In genomic region chr22:32754413-32755041, GRCh38 we compare ENCODE assay signal across 13 cellular contexts. TPM values are rescaled to one million over a fixed set of nuclear protein-coding genes. Genes with fewer than 3 reads are reported as not detected.
DNase-seq lines count a peak whose midpoint lies in the region; ATAC-seq and TF ChIP-seq lines count a peak whose summit lies in the region.
"Had no signal": no experiment of that assay in that cellular context is flagged by ENCODE, and none has a peak within 500 bp of the region (broad histone marks: within the 10 kb centered on the region; RNA-seq: fewer than 3 reads in every experiment).

No MANE protein-coding gene starts in this region.

- H3K27ac ChIP-seq in RWPE2 (ENCODE audit: poor library complexity, severe bottlenecking) (no peak overlapping the region), gastroesophageal sphincter (peak overlapping the region in 2 of 4 donors; percentile 57 to 66), osteoblast (ENCODE audit: low read depth, low read length) (no peak overlapping the region)

- peak; percentile 59; the same call in 1 of the 3 replicates for ATAC-seq in RWPE2 (ENCODE audit: low read depth)
- ATAC-seq in gastroesophageal sphincter: peak; percentile 90
- ATAC-seq in GM19035 (IDR thresholded peaks at IDR 0.05; ENCODE audit: unreplicated experiment): no peak
- ATAC-seq in HG03571 (IDR thresholded peaks at IDR 0.05; ENCODE audit: unreplicated experiment): no peak

- 65 to 83% methylated on average over 3 of the region's 6 CpGs for WGBS in gastroesophageal sphincter (ENCODE audit: low coverage in 1 of 2), 2 donors

- no peak overlapping the region for H2AFZ ChIP-seq in osteoblast (ENCODE audit: low read length)

- no peaks in the 10 kb centered on the region for H3K36me3 Mint-ChIP-seq in nephron progenitor cell (ENCODE audit: low read depth)

- peaks cover 10% of the 10 kb centered on the region for H3K27me3 Mint-ChIP-seq in nephron progenitor cell (ENCODE audit: low read depth, poor library complexity)
- H3K27me3 Mint-ChIP-seq: activated CD4-positive, alpha-beta T cell treated with anti-CD3 and anti-CD28 coated beads, Interleukin-2, amount 10 ng/mL, durations not matched to agents 7 days and 5 days had no signal

- no peaks in the 10 kb centered on the region for H4K20me1 ChIP-seq in osteoblast (ENCODE audit: insufficient read depth, low read length)

- H3K9me3 ChIP-seq in RWPE2 (ENCODE audit: severe bottlenecking) (no peaks in the 10 kb centered on the region), gastroesophageal sphincter (no peaks in the 10 kb centered on the region), osteoblast (ENCODE audit: low read depth, low read length) (no peaks in the 10 kb centered on the region)

- H3K9me3 Mint-ChIP-seq in nephron progenitor cell: no peaks in the 10 kb centered on the region
- H3K9me3 Mint-ChIP-seq: activated CD4-positive, alpha-beta T cell treated with anti-CD3 and anti-CD28 coated beads, Interleukin-2, amount 10 ng/mL, durations not matched to agents 7 days and 5 days; T-helper 1 cell treated with Interleukin-12 subunit alpha and Interleukin-12 subunit beta and Interleukin-4 antibody, amounts not matched to agents 30 μg/mL and 1 μg/mL, for 36 hours had no signal

- no peak for TF ChIP-seq POLR2A in gastroesophageal sphincter (IDR thresholded peaks at IDR 0.05)

- H3K27ac Mint-ChIP-seq in nephron progenitor cell: no peak overlapping the region
- H3K27ac Mint-ChIP-seq: activated CD4-positive, alpha-beta T cell treated with anti-CD3 and anti-CD28 coated beads, Interleukin-2, amount 10 ng/mL, durations not matched to agents 7 days and 5 days; T-helper 1 cell treated with Interleukin-12 subunit alpha and Interleukin-12 subunit beta and Interleukin-4 antibody, amounts not matched to agents 30 μg/mL and 1 μg/mL, for 36 hours had no signal

- TF ChIP-seq EP300 in gastroesophageal sphincter (IDR thresholded peaks at IDR 0.05): no peak

- TF ChIP-seq CTCF in RWPE2 (IDR thresholded peaks at IDR 0.05; ENCODE audit: poor library complexity, severe bottlenecking): no peak
- TF ChIP-seq CTCF in gastroesophageal sphincter (IDR thresholded peaks at IDR 0.05): no peak
- TF ChIP-seq CTCF in osteoblast (IDR thresholded peaks at IDR 0.05; ENCODE audit: extremely low read depth, low read depth, low read length): no peak
- TF ChIP-seq CTCF in nephron progenitor cell (IDR thresholded peaks at IDR 0.05): no peak

- H3K4me2 ChIP-seq in osteoblast (ENCODE audit: insufficient read depth, low read length): no peak overlapping the region

- H3K4me3 Mint-ChIP-seq in nephron progenitor cell: no peak overlapping the region
- H3K4me3 Mint-ChIP-seq: activated CD4-positive, alpha-beta T cell treated with anti-CD3 and anti-CD28 coated beads, Interleukin-2, amount 10 ng/mL, durations not matched to agents 7 days and 5 days; T-helper 1 cell treated with Interleukin-12 subunit alpha and Interleukin-12 subunit beta and Interleukin-4 antibody, amounts not matched to agents 30 μg/mL and 1 μg/mL, for 36 hours had no signal

- H3K79me2 ChIP-seq in osteoblast (ENCODE audit: insufficient read depth, low read length): no peaks in the 10 kb centered on the region

- no peaks in the 10 kb centered on the region for H3K4me1 ChIP-seq in RWPE2 (ENCODE audit: insufficient read depth, poor library complexity, severe bottlenecking)
- peaks cover 0 to 10% (median 0%) of the 10 kb centered on the region in 3 donors for H3K4me1 ChIP-seq in gastroesophageal sphincter
- H3K4me1 ChIP-seq in osteoblast (ENCODE audit: insufficient read depth, low read length): peaks cover 26% of the 10 kb centered on the region

- DNase-seq in COLO829 (ENCODE audit: low spot score): peak; percentile 34
- no peak for DNase-seq in RWPE2 (ENCODE audit: low spot score)
- DNase-seq in osteoblast (ENCODE audit: insufficient read length, low spot score, missing footprints): peak; percentile 90
- DNase-seq in NCI-H524 (lab: John Stamatoyannopoulos, UW): no peak
- DNase-seq in nephron progenitor cell: no peak
- DNase-seq: activated CD4-positive, alpha-beta T cell treated with anti-CD3 and anti-CD28 coated beads, Interleukin-2, amount 10 ng/mL, durations not matched to agents 7 days and 5 days; DMS79 treated with DMSO at 0.1 percent for 48 hours; foreskin melanocyte; NCI-H2029 had no signal

- H3K27me3 ChIP-seq in RWPE2 (ENCODE audit: insufficient read depth, poor library complexity, severe bottlenecking) (no peaks in the 10 kb centered on the region), gastroesophageal sphincter (no peaks in the 10 kb centered on the region), osteoblast (ENCODE audit: insufficient read depth, low read length) (no peaks in the 10 kb centered on the region)

- H3K36me3 ChIP-seq in RWPE2 (ENCODE audit: low read depth): no peaks in the 10 kb centered on the region
- H3K36me3 ChIP-seq in gastroesophageal sphincter: no peaks in the 10 kb centered on the region
- no peaks in the 10 kb centered on the region for H3K36me3 ChIP-seq in osteoblast (ENCODE audit: insufficient read depth, low read length)

- H3K4me3 ChIP-seq in RWPE2 (ENCODE audit: severe bottlenecking) (no peak overlapping the region), gastroesophageal sphincter (no peak overlapping the region), osteoblast (ENCODE audit: insufficient read depth, low read length) (no peak overlapping the region)

- peaks cover 38% of the 10 kb centered on the region for H3K4me1 Mint-ChIP-seq in nephron progenitor cell
- H3K4me1 Mint-ChIP-seq: activated CD4-positive, alpha-beta T cell treated with anti-CD3 and anti-CD28 coated beads, Interleukin-2, amount 10 ng/mL, durations not matched to agents 7 days and 5 days had no signal

RNA-seq across cellular contexts. Expression of gene TIMP3, which starts 47.0 kb away (rescaled TPM):
- total RNA-seq in gastroesophageal sphincter: 100 to 1,000 TPM; 560 to 818 (median 738) TPM
- 1,020 and 1,293 TPM in 2 replicates for total RNA-seq in osteoblast
- total RNA-seq: activated CD4-positive, alpha-beta T cell treated with anti-CD3 and anti-CD28 coated beads, Interleukin-2, amount 10 ng/mL, durations not matched to agents 7 days and 5 days had no signal

Comparison
In these comparisons a context has a peak if more than half of its experiments do, and no peak if none do; other contexts are left out.
1. DNase-seq: peak in COLO829 (single experiment) and osteoblast (single experiment); none in RWPE2 (single experiment), NCI-H524 (0 of 2) and nephron progenitor cell (single experiment).
2. ATAC-seq: peak in RWPE2 (single experiment) and gastroesophageal sphincter (single experiment); none in GM19035 (single experiment) and HG03571 (single experiment).